ENCODE assay signal across 25 cellular contexts in the genomic region with DNA sequence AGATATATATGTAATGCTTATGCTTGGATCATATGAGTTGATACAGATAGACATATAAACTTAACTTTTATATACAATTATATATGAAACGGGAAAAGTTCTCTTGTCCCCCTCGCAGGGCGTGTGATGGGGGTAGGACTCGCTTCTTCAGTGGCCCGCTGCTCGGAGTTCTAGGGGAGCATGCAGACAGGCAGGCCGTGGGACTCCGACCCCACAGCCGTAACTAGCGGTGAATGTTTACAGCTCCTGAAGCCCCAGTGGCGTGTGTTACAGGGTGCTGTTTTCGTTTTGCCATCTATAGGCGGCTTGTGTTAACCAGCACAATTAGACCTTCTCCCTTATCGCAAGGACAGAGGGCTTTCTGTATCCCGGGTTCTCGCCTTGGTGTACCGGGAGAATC.
"Had no signal": no experiment of that assay in that cellular context is flagged by ENCODE, and none has a peak within 500 bp of the region (broad histone marks: within the 10 kb centered on the region; RNA-seq: fewer than 3 reads in every experiment).

No MANE protein-coding gene starts in this region.

- H3K27me3 ChIP-seq: SJCRH30 had no signal

- H3K36me3 ChIP-seq: SJCRH30 had no signal

- H3K27ac Mint-ChIP-seq: IgD-negative memory B cell had no signal

- H3K9me3 ChIP-seq: SJCRH30 had no signal

- H3K36me3 Mint-ChIP-seq: IgD-negative memory B cell had no signal

- H3K4me3 Mint-ChIP-seq: IgD-negative memory B cell had no signal

- H3K4me1 Mint-ChIP-seq: IgD-negative memory B cell had no signal

- H3K4me1 ChIP-seq: SJCRH30 had no signal

- H3K4me3 ChIP-seq: K562, SJCRH30 had no signal

- H3K27ac ChIP-seq: HL-60, SJCRH30 had no signal

- H3K27me3 Mint-ChIP-seq: IgD-negative memory B cell had no signal

- DNase-seq: MV-4-11, NCI-H1048, NCI-H1105, NCI-H1417, NCI-H1436 treated with DMSO at 0.1 percent for 48 hours, NCI-H187, NCI-H2029, NCI-H2081 treated with DMSO at 0.1 percent for 48 hours, NCI-H2171, NCI-H226, NCI-H446, NCI-H510A, NCI-H524 treated with DMSO at 0.1 percent for 48 hours, NCI-H69, NCI-H774, PC-3, SHP77 treated with DMSO at 0.1 percent for 48 hours, SJCRH30 had no signal

- ATAC-seq: K562, Panc1, PC-3, Right ventricle myocardium inferior, SK-N-SH treated with all-trans-retinoic acid at 6 μM for 48 hours had no signal

- FAIRE-seq: HTR-8/SVneo, K562 had no signal
